25 cellular contexts compared by ENCODE assay signal in genomic region chr9:103721056-103721455, GRCh38.
DNase-seq lines count a peak whose midpoint lies in the region; ATAC-seq and TF ChIP-seq lines count a peak whose summit lies in the region.
"Had no signal": no experiment of that assay in that cellular context is flagged by ENCODE, and none has a peak within 500 bp of the region (broad histone marks: within the 10 kb centered on the region; RNA-seq: fewer than 3 reads in every experiment).

No MANE protein-coding gene starts in this region.

- H3K4me1 ChIP-seq in PC-9 (replicated peaks; ENCODE audit: insufficient read depth): peaks cover 8% of the 10 kb centered on the region; the same call in 1 of the 2 replicates
- H3K4me1 ChIP-seq: BE2C, BLaER1 had no signal

- H3K36me3 ChIP-seq in PC-9 (ENCODE audit: low read depth): no peaks in the 10 kb centered on the region
- H3K36me3 ChIP-seq: BE2C, BLaER1 had no signal

- ATAC-seq in GM19351 (IDR thresholded peaks at IDR 0.05; ENCODE audit: unreplicated experiment) (no peak), natural killer cell (no peak)

- no peaks in the 10 kb centered on the region for H3K27me3 ChIP-seq in PC-9 (ENCODE audit: insufficient read depth, low read depth)
- H3K27me3 ChIP-seq: BE2C, BLaER1 had no signal

- peaks cover 5% of the 10 kb centered on the region for H3K36me3 Mint-ChIP-seq in natural killer cell
- H3K36me3 Mint-ChIP-seq: CD14-positive monocyte; CD4-positive, alpha-beta memory T cell; CD4-positive, CD25-positive, alpha-beta regulatory T cell; CD8-positive, alpha-beta memory T cell had no signal

- CTCF ChIA-PET in PC-9 (lab: Charles Lee): no interaction called here

- H3K27me3 Mint-ChIP-seq in natural killer cell (ENCODE audit: low read depth in 2 of 2): no peaks in the 10 kb centered on the region
- H3K27me3 Mint-ChIP-seq: CD4-positive, alpha-beta memory T cell; CD4-positive, CD25-positive, alpha-beta regulatory T cell; CD8-positive, alpha-beta memory T cell had no signal

- H3K79me2 ChIP-seq in PC-9 (ENCODE audit: low read depth): no peaks in the 10 kb centered on the region

- no peaks in the 10 kb centered on the region; the same call in 1 of the 2 replicates for H3K9me3 ChIP-seq in PC-9 (ENCODE audit: insufficient read depth, low read depth)
- H3K9me3 ChIP-seq: BE2C, BLaER1 had no signal

- no peaks in the 10 kb centered on the region for H4K20me1 ChIP-seq in PC-9 (ENCODE audit: insufficient read depth)
- H4K20me1 ChIP-seq: BLaER1 had no signal

- H3K9me2 ChIP-seq in PC-9 (ENCODE audit: insufficient read depth): no peaks in the 10 kb centered on the region; the same call in 1 of the 2 replicates

- peaks cover 15 to 25% of the 10 kb centered on the region in 2 donors for H3K9me3 Mint-ChIP-seq in natural killer cell

- H3K4me2 ChIP-seq in PC-9: 0 out of 2 replicates have a peak overlapping the region, but pooled peaks have one; percentile 6
- H3K4me2 ChIP-seq: BLaER1 had no signal

- H3F3A ChIP-seq in PC-9 (ENCODE audit: insufficient read depth, low read depth): no peaks in the 10 kb centered on the region

- H3K4me3 ChIP-seq in PC-9: no peak overlapping the region
- H3K4me3 ChIP-seq: BLaER1 had no signal

- TF ChIP-seq CTCF in PC-9 (conservative IDR thresholded peaks at IDR 0.05) (no peak), natural killer cell (IDR thresholded peaks at IDR 0.05) (no peak)

- H2AFZ ChIP-seq in PC-9: no peak overlapping the region

- no peak overlapping the region for H3K4me3 Mint-ChIP-seq in natural killer cell
- H3K4me3 Mint-ChIP-seq: CD14-positive monocyte; CD4-positive, alpha-beta memory T cell; CD4-positive, CD25-positive, alpha-beta regulatory T cell; CD8-positive, alpha-beta memory T cell had no signal

- BruUV-seq in PC-9 (replicated peaks; lab: Mats Ljungman, UMichigan): no TSS peak

- intact Hi-C loops in PC-9 (cut with micrococcal nuclease; ENCODE audit: unreplicated experiment) (no loop called here), natural killer cell (cut with micrococcal nuclease) (no loop called here)

- no peak overlapping the region for H3K27ac Mint-ChIP-seq in natural killer cell
- H3K27ac Mint-ChIP-seq: CD14-positive monocyte; CD4-positive, alpha-beta memory T cell; CD4-positive, CD25-positive, alpha-beta regulatory T cell; CD8-positive, alpha-beta memory T cell had no signal

- no peak overlapping the region for H3K27ac ChIP-seq in PC-9
- H3K27ac ChIP-seq: BLaER1 had no signal

- DNase-seq in PC-9 (no peak), glomerular visceral epithelial cell (ENCODE audit: extremely low spot score) (peak; percentile 5), kidney tubule cell (ENCODE audit: low spot score) (peak; percentile 51), renal cortical epithelial cell (ENCODE audit: low read depth) (peak; percentile 67), natural killer cell (no peak)
- DNase-seq in stimulated activated naive CD4-positive, alpha-beta T cell (lab: John Stamatoyannopoulos, UW): no peak
- no peak for DNase-seq in effector CD8-positive, alpha-beta T cell (lab: John Stamatoyannopoulos, UW)
- DNase-seq: 8988T; ACHN; BE2C; C1 segment of cervical spinal cord; CD4-positive, alpha-beta memory T cell; CD4-positive, CD25-positive, alpha-beta regulatory T cell; CD8-positive, alpha-beta memory T cell; COR-L47; DMS 273 treated with DMSO at 0.1 percent for 48 hours; DMS153; DMS53; DMS79; DND-41; EL; GF-D8 had no signal

- POLR2A ChIA-PET in PC-9 (lab: Charles Lee; ENCODE audit: unreplicated experiment): no interaction called here

- no peaks in the 10 kb centered on the region for H3K4me1 Mint-ChIP-seq in natural killer cell
- H3K4me1 Mint-ChIP-seq: CD14-positive monocyte; CD4-positive, alpha-beta memory T cell; CD4-positive, CD25-positive, alpha-beta regulatory T cell; CD8-positive, alpha-beta memory T cell had no signal

Comparison
In these comparisons a context has a peak if more than half of its experiments do, and no peak if none do; other contexts are left out.
1. DNase-seq: peak in glomerular visceral epithelial cell (single experiment), kidney tubule cell (single experiment) and renal cortical epithelial cell (single experiment); none in PC-9 (0 of 2), natural killer cell (single experiment), stimulated activated naive CD4-positive, alpha-beta T cell (0 of 6) and effector CD8-positive, alpha-beta T cell (single experiment).